Comparison of ENCODE assay signal across 32 cellular contexts in the genomic region with DNA sequence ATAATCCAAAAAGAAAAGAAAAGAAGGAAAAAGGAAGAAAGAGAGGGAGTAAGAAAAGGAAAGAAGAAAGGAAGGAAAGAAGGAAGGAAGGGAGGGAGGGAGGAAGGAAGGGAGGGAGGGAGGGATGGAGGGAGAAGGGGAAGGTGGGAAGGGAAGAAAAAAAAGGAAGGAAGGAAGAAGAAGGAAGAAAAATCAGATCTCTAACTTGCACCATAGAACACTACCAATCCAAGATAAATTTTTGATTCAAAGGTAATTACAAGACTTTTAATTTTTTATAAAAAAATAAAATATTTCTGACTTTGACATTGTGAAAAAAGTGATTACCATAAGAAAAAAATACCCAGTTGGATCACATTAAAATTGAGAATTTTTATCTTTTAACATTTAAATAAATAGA.
DNase-seq lines count a peak whose midpoint lies in the region; ATAC-seq, FAIRE-seq and TF ChIP-seq lines count a peak whose summit lies in the region.
"Had no signal": no experiment of that assay in that cellular context is flagged by ENCODE, and none has a peak within 500 bp of the region (broad histone marks: within the 10 kb centered on the region; RNA-seq: fewer than 3 reads in every experiment).

No MANE protein-coding gene starts in this region.

- H3K27me3 ChIP-seq in HepG2 (ENCODE audit: control insufficient read depth in 1 of 2, insufficient read depth in 2 of 2, low read length in 2 of 2) (no peaks in the 10 kb centered on the region), right lobe of liver (no peaks in the 10 kb centered on the region), KMS-11 (ENCODE audit: insufficient read depth, low read depth) (no peaks in the 10 kb centered on the region)
- H3K27me3 ChIP-seq: BE2C; BLaER1; BLaER1 treated with 17β-estradiol and CSF1 and Interleukin-3, amounts not matched to agents 10 nM and 100 nM had no signal

- TF ChIP-seq RAD21 in HepG2 (CRISPR knock-in tag; IDR thresholded peaks at IDR 0.05): no peak

- no peaks in the 10 kb centered on the region for H3K4me1 ChIP-seq in HepG2 (ENCODE audit: insufficient read depth, low read length)
- H3K4me1 ChIP-seq in right lobe of liver: no peaks in the 10 kb centered on the region
- H3K4me1 ChIP-seq in KMS-11 (ENCODE audit: low read depth, poor library complexity, severe bottlenecking): peaks cover 16% of the 10 kb centered on the region
- H3K4me1 ChIP-seq: A549; BE2C; BLaER1; BLaER1 treated with 17β-estradiol and CSF1 and Interleukin-3, amounts not matched to agents 10 nM and 100 nM; Caco-2 had no signal

- intact Hi-C loops in HepG2 (cut with micrococcal nuclease; ENCODE audit: unreplicated experiment): no loop called here
- intact Hi-C loops in right lobe of liver (cut with DNase I): no loop called here

- no peak for TF ChIP-seq POLR2A in HepG2 (IDR thresholded peaks at IDR 0.05; ENCODE audit: insufficient read depth in 1 of 2, low read depth in 2 of 2, low read length in 2 of 2)
- no peak for TF ChIP-seq POLR2A in right lobe of liver (IDR thresholded peaks at IDR 0.05)

- FAIRE-seq in HepG2 (lab: Jason Lieb, UNC) (no peak), frontal cortex (lab: Jason Lieb, UNC) (peak; percentile 43)
- FAIRE-seq: A204.1, A549, D721Med had no signal

- H3K27ac ChIP-seq in HepG2 (ENCODE audit: extremely low read length, insufficient read depth, low read length): no peak overlapping the region
- no peak overlapping the region for H3K27ac ChIP-seq in right lobe of liver
- H3K27ac ChIP-seq in KMS-11: no peak overlapping the region
- H3K27ac ChIP-seq: 22Rv1; A549; BLaER1; BLaER1 treated with 17β-estradiol and CSF1 and Interleukin-3, amounts not matched to agents 10 nM and 100 nM; C4-2B had no signal

- BruUV-seq in HepG2 (replicated peaks; lab: Mats Ljungman, UMichigan): no TSS peak

- H4K20me1 ChIP-seq in HepG2 (ENCODE audit: insufficient read depth, low read length) (no peaks in the 10 kb centered on the region), KMS-11 (ENCODE audit: insufficient read depth) (no peaks in the 10 kb centered on the region)
- H4K20me1 ChIP-seq: BLaER1; BLaER1 treated with 17β-estradiol and CSF1 and Interleukin-3, amounts not matched to agents 10 nM and 100 nM had no signal

- CTCF ChIA-PET in HepG2 (lab: Yijun Ruan, JAX; ENCODE audit: low intra/inter-chr PET ratio, low total read pairs): no interaction called here

- TF ChIP-seq EP300 in HepG2 (IDR thresholded peaks at IDR 0.05; ENCODE audit: low read depth in 2 of 2, low read length in 2 of 2) (no peak), HepG2 (CRISPR knock-in tag; IDR thresholded peaks at IDR 0.05; ENCODE audit: borderline replicate concordance) (no peak)

- in situ Hi-C loops in HepG2 (cut with HindIII; ENCODE audit: extremely low pct_ligation_motif_present, low pct_unique_long_range_greater_than_20kb): no loop called here

- H3K36me3 ChIP-seq in HepG2 (replicated peaks in 1 of 2; ENCODE audit: control insufficient read depth in 1 of 2, insufficient read depth in 2 of 2, low read length in 2 of 2): no peaks in the 10 kb centered on the region
- no peaks in the 10 kb centered on the region for H3K36me3 ChIP-seq in right lobe of liver
- H3K36me3 ChIP-seq in KMS-11 (ENCODE audit: insufficient read depth): no peaks in the 10 kb centered on the region
- H3K36me3 ChIP-seq: BE2C; BLaER1; BLaER1 treated with 17β-estradiol and CSF1 and Interleukin-3, amounts not matched to agents 10 nM and 100 nM had no signal

- ATAC-seq in HepG2 (no peak), right lobe of liver (no peak)
- ATAC-seq: A549; CD8-positive, alpha-beta T cell had no signal

- no peak overlapping the region for H3K4me3 ChIP-seq in HepG2 (replicated peaks in 1 of 3; ENCODE audit: insufficient read depth in 1 of 3, low read depth in 2 of 3, low read length in 3 of 3)
- no peak overlapping the region for H3K4me3 ChIP-seq in right lobe of liver
- no peak overlapping the region for H3K4me3 ChIP-seq in KMS-11 (IDR thresholded peaks at IDR 0.05; ENCODE audit: insufficient read depth, low read depth, low read length)
- H3K4me3 ChIP-seq: A549; BLaER1; BLaER1 treated with 17β-estradiol and CSF1 and Interleukin-3, amounts not matched to agents 10 nM and 100 nM had no signal

- TF ChIP-seq CTCF in HepG2 (CRISPR knock-in tag; IDR thresholded peaks at IDR 0.05) (no peak), right lobe of liver (IDR thresholded peaks at IDR 0.05) (no peak), KMS-11 (conservative IDR thresholded peaks at IDR 0.05; ENCODE audit: low read depth, low read length) (no peak)

- DNase-seq in HepG2 (ENCODE audit: low spot score): no peak
- no peak for DNase-seq in right lobe of liver
- DNase-seq in frontal cortex (ENCODE audit: low spot score in 2 of 2): no peak
- DNase-seq in NCI-H345 (lab: John Stamatoyannopoulos, UW): no peak
- DNase-seq in putamen (ENCODE audit: low spot score): no peak
- DNase-seq: 8988T; ACHN; AML-193; BE2C; C1 segment of cervical spinal cord; Caco-2; Calu3; CD4-positive, alpha-beta memory T cell; CD4-positive, alpha-beta T cell; CD4-positive, CD25-positive, alpha-beta regulatory T cell; CD8-positive, alpha-beta memory T cell; CD8-positive, alpha-beta T cell; COR-L47; DMS 273 treated with DMSO at 0.1 percent for 48 hours; DMS53; DMS79; DMS79 treated with DMSO at 0.1 percent for 48 hours; DND-41; EL had no signal

- H3K9me3 ChIP-seq in HepG2 (ENCODE audit: low read length) (no peaks in the 10 kb centered on the region), right lobe of liver (no peaks in the 10 kb centered on the region)
- H3K9me3 ChIP-seq: A549; BE2C; BLaER1; BLaER1 treated with 17β-estradiol and CSF1 and Interleukin-3, amounts not matched to agents 10 nM and 100 nM; Caco-2 had no signal

- H2AFZ ChIP-seq in HepG2 (ENCODE audit: low read length) (no peak overlapping the region), KMS-11 (ENCODE audit: low read depth) (no peak overlapping the region)

- H3K9ac ChIP-seq in HepG2 (ENCODE audit: insufficient read depth, low read depth, low read length) (no peak overlapping the region), KMS-11 (no peak overlapping the region)
- H3K9ac ChIP-seq: BLaER1; BLaER1 treated with 17β-estradiol and CSF1 and Interleukin-3, amounts not matched to agents 10 nM and 100 nM had no signal

- H3K4me2 ChIP-seq in HepG2 (ENCODE audit: low read depth, low read length): no peak overlapping the region
- peak overlapping the region; percentile 48; the same call in 1 of the 2 replicates for H3K4me2 ChIP-seq in KMS-11
- H3K4me2 ChIP-seq: A549; BLaER1; BLaER1 treated with 17β-estradiol and CSF1 and Interleukin-3, amounts not matched to agents 10 nM and 100 nM had no signal

- H3K79me2 ChIP-seq in HepG2 (ENCODE audit: insufficient read depth, low read length) (no peaks in the 10 kb centered on the region), KMS-11 (ENCODE audit: insufficient read depth, low read depth) (no peaks in the 10 kb centered on the region)

- POLR2A ChIA-PET in HepG2 (lab: Yijun Ruan, JAX): no interaction called here

TF ChIP-seq in HepG2, 621 proteins besides CTCF, POLR2A, EP300 and RAD21:
- TF ChIP-seq ZSCAN25 (CRISPR knock-in tag; IDR thresholded peaks at IDR 0.05) (no peak), HNRNPK (IDR thresholded peaks at IDR 0.05; ENCODE audit: low read depth, low read length, poor library complexity, severe bottlenecking) (peak; percentile 90)
